8 cellular contexts compared by ENCODE assay signal in the genomic region with DNA sequence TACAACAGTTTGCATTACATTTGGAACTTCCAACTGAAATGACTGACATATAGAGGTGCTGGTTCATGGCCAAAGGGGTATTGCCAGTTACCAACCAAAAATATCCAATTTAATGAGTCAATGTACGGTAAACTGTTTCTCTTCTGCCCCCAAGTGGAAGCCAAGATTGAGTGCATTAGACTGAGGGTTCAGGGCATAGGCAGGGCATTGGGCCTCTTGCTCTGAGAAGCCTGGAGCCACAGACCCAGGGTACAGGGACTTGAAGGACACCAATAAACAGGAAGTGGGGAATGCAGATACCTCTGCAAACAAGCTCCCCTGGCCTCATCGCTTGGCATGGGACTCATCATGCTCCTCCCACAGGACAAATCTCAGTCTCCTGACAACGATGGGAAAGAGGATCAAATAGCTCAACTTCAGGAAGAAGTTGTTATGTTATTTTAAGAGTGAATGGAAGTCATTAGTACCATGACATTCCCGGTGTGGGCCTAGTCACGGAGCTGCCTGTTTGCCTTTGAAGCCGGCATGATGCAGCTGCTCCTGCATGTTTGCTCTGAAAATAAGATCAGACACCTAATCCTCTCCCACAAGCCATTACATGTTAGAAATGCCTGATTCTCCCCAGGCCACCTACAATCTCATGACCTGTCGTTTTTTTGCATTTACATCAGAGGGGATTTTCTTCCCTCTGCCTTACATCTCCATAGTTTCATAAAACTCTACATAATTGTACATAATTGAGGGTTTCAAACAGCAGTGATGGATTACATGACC.
A peak's percentile ranks its signal among the peaks of the same experiment; 100 is the strongest.
DNase-seq lines count a peak whose midpoint lies in the region; ATAC-seq and TF ChIP-seq lines count a peak whose summit lies in the region.

No MANE protein-coding gene starts in this region.

- H3F3A ChIP-seq in PC-9 (ENCODE audit: insufficient read depth, low read depth) = no peaks in the 10 kb centered on the region

- TF ChIP-seq POLR2A in ovary (IDR thresholded peaks at IDR 0.05) = no peak

- TF ChIP-seq EP300 in ovary (IDR thresholded peaks at IDR 0.05) = no peak

- 49 to 51% methylated on average over 7 of the region's 7 CpGs for WGBS in aorta, 2 donors
- 63 to 65% (median 63%) methylated on average over 7 of the region's 7 CpGs for WGBS in ovary, 3 donors

- BruUV-seq in PC-9 (replicated peaks; lab: Mats Ljungman, UMichigan) = no TSS peak

- H3K9me3 ChIP-seq in PC-9 (ENCODE audit: insufficient read depth, low read depth) (no peaks in the 10 kb centered on the region), aorta (ENCODE audit: control insufficient read depth, low read length) (no peaks in the 10 kb centered on the region), ovary (no peaks in the 10 kb centered on the region)

- ATAC-seq in HG03159 (IDR thresholded peaks at IDR 0.05; ENCODE audit: unreplicated experiment) (peak; percentile 57), aorta (ENCODE audit: low FRiP score) (peak; percentile 57)

- DNase-seq in GM12865 (ENCODE audit: low read depth) = peak; percentile 67
- DNase-seq in PC-9 = peak in 1 of 2 experiments; percentile 4
- peak; percentile 9 for DNase-seq in hepatic stellate cell (ENCODE audit: low spot score)
- no peak for DNase-seq in aorta
- DNase-seq in ovary = no peak
- DNase-seq in amygdala (lab: John Stamatoyannopoulos, UW) = no peak
- DNase-seq in activated CD8-positive, alpha-beta memory T cell treated with anti-CD3 and anti-CD28 coated beads, Interleukin-2, amount 50 U/mL, for 48 hours = no peak

- intact Hi-C loops in PC-9 (cut with micrococcal nuclease; ENCODE audit: unreplicated experiment) = loop anchor here (5.0 kb wide), 1 partner anchor 358 kb away; the partner anchor contains the start of gene PARM1
- intact Hi-C loops in aorta (cut with DNase I) = loop anchor here in 1 of 2 donors (2.0 kb wide), 1 partner anchor 357 kb away; the partner anchor contains the start of gene PARM1
- intact Hi-C loops in ovary (cut with DNase I) = no loop called here

- no peaks in the 10 kb centered on the region for H4K20me1 ChIP-seq in PC-9 (ENCODE audit: insufficient read depth)

- H3K4me1 ChIP-seq in PC-9 (replicated peaks; ENCODE audit: insufficient read depth) = no peaks in the 10 kb centered on the region
- H3K4me1 ChIP-seq in aorta (ENCODE audit: control insufficient read depth in 1 of 2, insufficient read depth in 2 of 2, low read length in 2 of 2) = no peaks in the 10 kb centered on the region
- no peaks in the 10 kb centered on the region for H3K4me1 ChIP-seq in ovary (ENCODE audit: insufficient read depth)

- H3K27ac ChIP-seq in PC-9 (no peak overlapping the region), aorta (ENCODE audit: low read depth in 1 of 2, low read length in 2 of 2) (no peak overlapping the region), ovary (no peak overlapping the region)

- no peaks in the 10 kb centered on the region for H3K36me3 ChIP-seq in PC-9 (ENCODE audit: low read depth)
- no peaks in the 10 kb centered on the region for H3K36me3 ChIP-seq in aorta (ENCODE audit: control insufficient read depth in 1 of 2, insufficient read depth in 2 of 2, low read length in 1 of 2)
- no peaks in the 10 kb centered on the region for H3K36me3 ChIP-seq in ovary

- TF ChIP-seq CTCF in GM12865 (IDR thresholded peaks at IDR 0.05; ENCODE audit: insufficient read depth, low read depth, low read length, missing control alignments) = peak; percentile 56
- TF ChIP-seq CTCF in PC-9 (conservative IDR thresholded peaks at IDR 0.05) = peak; percentile 61
- TF ChIP-seq CTCF in ovary (IDR thresholded peaks at IDR 0.05) = no peak

- H3K79me2 ChIP-seq in PC-9 (ENCODE audit: low read depth) = no peaks in the 10 kb centered on the region

- CTCF ChIA-PET in PC-9 (lab: Charles Lee) = interaction anchor here (0.6 kb wide), 1 partner anchor 179 kb away, joined by 5 read pairs; no protein-coding TSS in a partner anchor

- H2AFZ ChIP-seq in PC-9 = no peak overlapping the region

- H3K4me2 ChIP-seq in PC-9 = no peak overlapping the region

- H3K4me3 ChIP-seq in GM12865 (ENCODE audit: low read depth, low read length) (no peak overlapping the region), PC-9 (no peak overlapping the region), aorta (ENCODE audit: low read length in 2 of 2) (no peak overlapping the region), ovary (no peak overlapping the region)

- H3K27me3 ChIP-seq in PC-9 (ENCODE audit: insufficient read depth, low read depth) = no peaks in the 10 kb centered on the region
- no peaks in the 10 kb centered on the region for H3K27me3 ChIP-seq in aorta (ENCODE audit: control insufficient read depth in 1 of 2, insufficient read depth in 2 of 2, low read length in 1 of 2)
- H3K27me3 ChIP-seq in ovary = no peaks in the 10 kb centered on the region

- no peaks in the 10 kb centered on the region for H3K9me2 ChIP-seq in PC-9 (ENCODE audit: insufficient read depth)

- POLR2A ChIA-PET in PC-9 (lab: Charles Lee; ENCODE audit: unreplicated experiment) = no interaction called here

Comparison
In these comparisons a context has a peak if more than half of its experiments do, and no peak if none do; other contexts are left out.
1. DNase-seq: peak in GM12865 (single experiment) and hepatic stellate cell (single experiment); none in aorta (0 of 2), ovary (0 of 5), amygdala (0 of 56) and activated CD8-positive, alpha-beta memory T cell treated with anti-CD3 and anti-CD28 coated beads, Interleukin-2, amount 50 U/mL, for 48 hours (single experiment).
2. CTCF ChIP-seq: peak in GM12865 (single experiment) and PC-9 (single experiment); none in ovary (0 of 3).